ENCODE assay signal across 1 cellular context in the genomic region with DNA sequence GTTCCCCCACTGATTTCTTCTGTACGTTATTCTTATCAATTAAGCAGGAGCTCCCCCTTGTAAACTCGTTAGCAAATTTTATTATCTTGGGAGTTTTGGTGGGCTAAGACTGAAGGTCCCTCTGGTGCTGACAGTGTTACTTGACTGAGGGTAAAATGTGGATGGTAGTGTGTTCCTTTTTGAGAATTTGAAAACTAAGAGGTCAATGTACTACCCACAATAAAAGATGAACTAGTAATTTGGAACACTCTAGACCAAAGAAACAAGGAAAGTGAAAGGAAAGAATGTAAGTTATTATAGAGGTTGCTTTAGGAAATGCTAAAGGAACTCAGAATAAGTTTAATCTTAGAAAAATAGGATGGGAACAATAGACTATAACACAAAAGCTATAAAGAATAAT.
TF ChIP-seq lines count a peak whose summit lies in the region.

No MANE protein-coding gene starts in this region.

TF ChIP-seq in A549, 52 proteins besides CTCF, POLR2A, EP300 and RAD21 (continued from another document):
- TF ChIP-seq HEYL (CRISPR knock-in tag; IDR thresholded peaks at IDR 0.05), result no peak
- TF ChIP-seq KDM1A (IDR thresholded peaks at IDR 0.05; ENCODE audit: low read depth), result no peak
- no peak for TF ChIP-seq CEBPB (IDR thresholded peaks at IDR 0.05)
- TF ChIP-seq RARB (CRISPR knock-in tag; IDR thresholded peaks at IDR 0.05), result no peak
- TF ChIP-seq RNF2 (IDR thresholded peaks at IDR 0.05; ENCODE audit: borderline replicate concordance, low read depth), result no peak
- no peak for TF ChIP-seq HOXA7 (CRISPR knock-in tag; IDR thresholded peaks at IDR 0.05)
- TF ChIP-seq ZFP36 (IDR thresholded peaks at IDR 0.05; ENCODE audit: borderline replicate concordance, partially characterized antibody), result no peak
- no peak for TF ChIP-seq MYC (IDR thresholded peaks at IDR 0.05; ENCODE audit: borderline replicate concordance, low read length)
- TF ChIP-seq FOSL2 (IDR thresholded peaks at IDR 0.05), result no peak
- TF ChIP-seq FOSL2 (CRISPR knock-in tag; IDR thresholded peaks at IDR 0.05), result no peak
- TF ChIP-seq FOSB (CRISPR knock-in tag; IDR thresholded peaks at IDR 0.05), result no peak
